8 cellular contexts compared by ENCODE assay signal in genomic region chr1:5975133-5975880, GRCh38. TPM values are rescaled to one million over a fixed set of nuclear protein-coding genes. Genes with fewer than 3 reads are reported as not detected.
DNase-seq lines count a peak whose midpoint lies in the region; ATAC-seq and TF ChIP-seq lines count a peak whose summit lies in the region.

No MANE protein-coding gene starts in this region.

- in situ Hi-C loops in GM13976 (cut with MboI; ENCODE audit: low sequenced_read_pairs, unreplicated experiment) = no loop called here

- H3K4me1 ChIP-seq in neutrophil (ENCODE audit: control insufficient read depth in 1 of 2, insufficient read depth in 1 of 2, low read depth in 1 of 2, low read length in 1 of 2) = peaks cover 49 to 54% of the 10 kb centered on the region in 2 experiments

- no peaks in the 10 kb centered on the region for H3K27me3 ChIP-seq in neutrophil

- ATAC-seq in GM18858 (IDR thresholded peaks at IDR 0.05; ENCODE audit: unreplicated experiment) = no peak

- H3K4me1 Mint-ChIP-seq in activated T-helper 1 cell treated with anti-CD3 and anti-CD28 coated beads, Interleukin-12 subunit alpha, Interleukin-12 subunit beta, Interleukin-2, Interleukin-4 antibody, amounts not matched to agents 30 ng/mL and 10 ng/mL and 1 ng/mL, durations not matched to agents 14 hours and 24 hours and 36 hours (ENCODE audit: low read depth) = peaks cover 17% of the 10 kb centered on the region

- TF ChIP-seq CTCF in GM13976 (IDR thresholded peaks at IDR 0.05; ENCODE audit: borderline replicate concordance, control extremely low read depth, extremely low read depth, insufficient read depth, missing control alignments) (peak; percentile 42), fibroblast of villous mesenchyme (IDR thresholded peaks at IDR 0.05; ENCODE audit: insufficient read depth, low read depth, low read length) (peak; percentile 78), neutrophil (IDR thresholded peaks at IDR 0.05) (peak; percentile 94)

- no peaks in the 10 kb centered on the region for H3K9me3 ChIP-seq in neutrophil

- DNase-seq in AG20443 (ENCODE audit: low spot score) (peak; percentile 87), GM13976 (ENCODE audit: low spot score) (peak; percentile 58), NCI-H526 treated with DMSO at 0.1 percent for 48 hours (lab: John Stamatoyannopoulos, UW) (peak; percentile 5), fibroblast of villous mesenchyme (ENCODE audit: low read depth) (peak; percentile 50), ureter (ENCODE audit: low spot score) (no peak)
- peak; percentile 30 for DNase-seq in activated T-helper 1 cell treated with anti-CD3 and anti-CD28 coated beads, Interleukin-12 subunit alpha, Interleukin-12 subunit beta, Interleukin-2, Interleukin-4 antibody, amounts not matched to agents 30 ng/mL and 10 ng/mL and 1 ng/mL, durations not matched to agents 14 hours and 24 hours and 36 hours (ENCODE audit: low spot score)

- H3K4me3 ChIP-seq in fibroblast of villous mesenchyme (ENCODE audit: low read depth, low read length) = no peak overlapping the region
- H3K4me3 ChIP-seq in neutrophil (ENCODE audit: low read depth in 1 of 2, low read length in 1 of 2) = peak overlapping the region; percentile 44 to 48

- peaks cover 10% of the 10 kb centered on the region for H3K36me3 Mint-ChIP-seq in activated T-helper 1 cell treated with anti-CD3 and anti-CD28 coated beads, Interleukin-12 subunit alpha, Interleukin-12 subunit beta, Interleukin-2, Interleukin-4 antibody, amounts not matched to agents 30 ng/mL and 10 ng/mL and 1 ng/mL, durations not matched to agents 14 hours and 24 hours and 36 hours (ENCODE audit: low read depth)

- H3K27ac ChIP-seq in neutrophil = peak overlapping the region; percentile 83

- intact Hi-C loops in activated T-helper 1 cell treated with anti-CD3 and anti-CD28 coated beads, Interleukin-12 subunit alpha, Interleukin-12 subunit beta, Interleukin-2, Interleukin-4 antibody, amounts not matched to agents 30 ng/mL and 10 ng/mL and 1 ng/mL, durations not matched to agents 14 hours and 24 hours and 36 hours (cut with micrococcal nuclease) = loop anchor here (1.0 to 5.0 kb wide), 2 partner anchors 59 to 338 kb away; no protein-coding TSS in a partner anchor

- H3K27ac Mint-ChIP-seq in activated T-helper 1 cell treated with anti-CD3 and anti-CD28 coated beads, Interleukin-12 subunit alpha, Interleukin-12 subunit beta, Interleukin-2, Interleukin-4 antibody, amounts not matched to agents 30 ng/mL and 10 ng/mL and 1 ng/mL, durations not matched to agents 14 hours and 24 hours and 36 hours = peak overlapping the region; percentile 78

- H3K36me3 ChIP-seq in neutrophil = no peaks in the 10 kb centered on the region

- no peaks in the 10 kb centered on the region for H3K9me3 Mint-ChIP-seq in activated T-helper 1 cell treated with anti-CD3 and anti-CD28 coated beads, Interleukin-12 subunit alpha, Interleukin-12 subunit beta, Interleukin-2, Interleukin-4 antibody, amounts not matched to agents 30 ng/mL and 10 ng/mL and 1 ng/mL, durations not matched to agents 14 hours and 24 hours and 36 hours

- no peaks in the 10 kb centered on the region for H3K27me3 Mint-ChIP-seq in activated T-helper 1 cell treated with anti-CD3 and anti-CD28 coated beads, Interleukin-12 subunit alpha, Interleukin-12 subunit beta, Interleukin-2, Interleukin-4 antibody, amounts not matched to agents 30 ng/mL and 10 ng/mL and 1 ng/mL, durations not matched to agents 14 hours and 24 hours and 36 hours (ENCODE audit: insufficient read depth)

- H3K4me3 Mint-ChIP-seq in activated T-helper 1 cell treated with anti-CD3 and anti-CD28 coated beads, Interleukin-12 subunit alpha, Interleukin-12 subunit beta, Interleukin-2, Interleukin-4 antibody, amounts not matched to agents 30 ng/mL and 10 ng/mL and 1 ng/mL, durations not matched to agents 14 hours and 24 hours and 36 hours = peak overlapping the region; percentile 58

RNA-seq across cellular contexts. Expression of gene NPHP4, which starts 16.9 kb away (rescaled TPM):
- 18.3 and 18.6 TPM in 2 replicates for total RNA-seq in activated T-helper 1 cell treated with anti-CD3 and anti-CD28 coated beads, Interleukin-12 subunit alpha, Interleukin-12 subunit beta, Interleukin-2, Interleukin-4 antibody, amounts not matched to agents 30 ng/mL and 10 ng/mL and 1 ng/mL, durations not matched to agents 14 hours and 24 hours and 36 hours
- total RNA-seq in fibroblast of villous mesenchyme = 6.4 and 6.5 TPM in 2 replicates
- total RNA-seq in ureter = 15.3 TPM

Comparison
In these comparisons a context has a peak if more than half of its experiments do, and no peak if none do; other contexts are left out.
1. CTCF ChIP-seq: peak in every context shown above with its lines; median percentile 94 in neutrophil; 78 in fibroblast of villous mesenchyme; 42 in GM13976.